ENCODE assay signal across 17 cellular contexts in genomic region chr12:57027011-57027804, GRCh38. TPM values are rescaled to one million over a fixed set of nuclear protein-coding genes. Genes with fewer than 3 reads are reported as not detected.
A peak's percentile ranks its signal among the peaks of the same experiment; 100 is the strongest.
DNase-seq lines count a peak whose midpoint lies in the region; ATAC-seq, FAIRE-seq and TF ChIP-seq lines count a peak whose summit lies in the region.
"Had no signal": no experiment of that assay in that cellular context is flagged by ENCODE, and none has a peak within 500 bp of the region (broad histone marks: within the 10 kb centered on the region; RNA-seq: fewer than 3 reads in every experiment).

No MANE protein-coding gene starts in this region.

- H3K27me3 ChIP-seq in neural cell (ENCODE audit: insufficient read depth, low read depth, low read length) = no peaks in the 10 kb centered on the region
- H3K27me3 ChIP-seq: vagina had no signal

- H3F3A ChIP-seq in neural cell (ENCODE audit: insufficient read depth, low read length, poor library complexity, severe bottlenecking) = no peaks in the 10 kb centered on the region

- TF ChIP-seq EP300 in neural cell (conservative IDR thresholded peaks at IDR 0.05; ENCODE audit: poor library complexity, severe bottlenecking) = no peak

- H3K79me2 ChIP-seq in neural cell (replicated peaks; ENCODE audit: insufficient read depth, low read length) = no peaks in the 10 kb centered on the region

- TF ChIP-seq CTCF in neural cell (IDR thresholded peaks at IDR 0.05; ENCODE audit: poor library complexity, severe bottlenecking) = no peak

- no peaks in the 10 kb centered on the region for H3K9me2 ChIP-seq in neural cell (ENCODE audit: insufficient read depth, low read length)

- no peak for TF ChIP-seq RAD21 in neural cell (conservative IDR thresholded peaks at IDR 0.05)

- no peak overlapping the region for H3K9ac ChIP-seq in neural cell (ENCODE audit: low read length)

- H3K4me3 ChIP-seq in neural cell (ENCODE audit: low read length) = no peak overlapping the region
- H3K4me3 ChIP-seq: vagina had no signal

- peak overlapping the region; percentile 40 for H2AFZ ChIP-seq in neural cell (ENCODE audit: low read depth, low read length)

- no peaks in the 10 kb centered on the region for H3K9me3 ChIP-seq in neural cell (ENCODE audit: low read length)
- H3K9me3 ChIP-seq: vagina had no signal

- H3K4me2 ChIP-seq in neural cell (ENCODE audit: low read length) = no peak overlapping the region

- H3K27ac ChIP-seq in neural cell (ENCODE audit: low read length) = no peak overlapping the region
- H3K27ac ChIP-seq: vagina had no signal

- no peaks in the 10 kb centered on the region for H4K20me1 ChIP-seq in neural cell (ENCODE audit: insufficient read depth)

- no peak for TF ChIP-seq POLR2A in GM12891 (IDR thresholded peaks at IDR 0.05; ENCODE audit: low read depth, low read length)

- DNase-seq in NCI-H82 (lab: John Stamatoyannopoulos, UW) = peak; percentile 74
- no peak for DNase-seq in NCI-H82 treated with DMSO at 0.1 percent for 48 hours (lab: John Stamatoyannopoulos, UW; ENCODE audit: unreplicated experiment)
- no peak for DNase-seq in GM12891 (ENCODE audit: insufficient read length, low spot score)
- peak; percentile 42 to 46 for DNase-seq in activated T-cell treated with anti-CD3 and anti-CD28 coated beads, Interleukin-2, amount 50 U/mL, for 48 hours
- DNase-seq in amniotic stem cell (lab: John Stamatoyannopoulos, UW) = no peak
- DNase-seq in sciatic nerve (ENCODE audit: low spot score) = no peak
- no peak for DNase-seq in GM19238 (ENCODE audit: insufficient read length, low spot score)
- DNase-seq: ACHN, hypothalamus, NCI-H2107, occipital lobe had no signal

- FAIRE-seq in GM12891 (lab: Jason Lieb, UNC) = peak; percentile 33
- FAIRE-seq: RCC 7860 had no signal

- no peaks in the 10 kb centered on the region for H3K36me3 ChIP-seq in neural cell (ENCODE audit: insufficient read depth, low read length)
- H3K36me3 ChIP-seq: vagina had no signal

- ATAC-seq in sciatic nerve = no peak

- intact Hi-C loops in sciatic nerve (cut with DNase I) = no loop called here

TF ChIP-seq in GM12891, 5 proteins besides CTCF, POLR2A, EP300 and RAD21:
- TF ChIP-seq PAX5 (IDR thresholded peaks at IDR 0.05; ENCODE audit: insufficient read depth, low read length, severe bottlenecking) (no peak), TAF1 (IDR thresholded peaks at IDR 0.05; ENCODE audit: low read depth, low read length) (no peak)

TF ChIP-seq in neural cell, 6 proteins besides CTCF, POLR2A, EP300 and RAD21:
- TF ChIP-seq TAF1 (IDR thresholded peaks at IDR 0.05; ENCODE audit: low read depth) (no peak), REST (IDR thresholded peaks at IDR 0.05; ENCODE audit: borderline replicate concordance) (no peak), EZH2 (IDR thresholded peaks at IDR 0.05; ENCODE audit: borderline replicate concordance, insufficient read depth, low read length, poor library complexity, severe bottlenecking) (no peak), MXI1 (conservative IDR thresholded peaks at IDR 0.05; ENCODE audit: poor library complexity, severe bottlenecking) (no peak), SMC3 (conservative IDR thresholded peaks at IDR 0.05; ENCODE audit: poor library complexity) (no peak), POLR2AphosphoS5 (IDR thresholded peaks at IDR 0.05) (no peak)

RNA-seq across cellular contexts. Expression of gene TAC3, which starts 10.9 kb away (rescaled TPM):
- polyA plus RNA-seq in GM12891 (2012; ENCODE audit: low read depth, missing spikeins) = 0.27 TPM
- 2.5 TPM in 1 of 2 replicates, not detected in the other for polyA plus RNA-seq in neural cell
- polyA minus RNA-seq in neural cell = not detected in 2 replicates
- total RNA-seq in sciatic nerve = not detected
- total RNA-seq: bronchial epithelial cell, epithelial cell of proximal tubule, MCF 10A, vagina had no signal

RNA-seq across cellular contexts. Expression of gene ZBTB39, which starts 20.9 kb away (rescaled TPM):
- 2.0 TPM for polyA plus RNA-seq in GM12891 (2012; ENCODE audit: low read depth, missing spikeins)
- 6.4 and 7.3 TPM in 2 replicates for polyA plus RNA-seq in neural cell
- 24.8 and 26.2 TPM in 2 replicates for polyA minus RNA-seq in neural cell
- total RNA-seq in sciatic nerve = 6.2 TPM

RNA-seq across cellular contexts. Expression of gene MYO1A, which starts 22.7 kb away (rescaled TPM):
- 0.21 TPM for polyA plus RNA-seq in GM12891 (2012; ENCODE audit: low read depth, missing spikeins)
- polyA plus RNA-seq in neural cell = not detected in 2 replicates
- polyA minus RNA-seq in neural cell = not detected in 2 replicates
- 0.36 TPM for total RNA-seq in sciatic nerve
- total RNA-seq: epithelial cell of proximal tubule, occipital lobe had no signal

RNA-seq across cellular contexts. Expression of gene NEMP1, which starts 51.4 kb away (rescaled TPM):
- polyA plus RNA-seq in GM12891 (2012; ENCODE audit: low read depth, missing spikeins) = 8.8 TPM
- 5.9 and 6.8 TPM in 2 replicates for polyA plus RNA-seq in neural cell
- 3.9 and 4.3 TPM in 2 replicates for polyA minus RNA-seq in neural cell
- total RNA-seq in sciatic nerve = 13.1 TPM

Comparison
In these comparisons a context has a peak if more than half of its experiments do, and no peak if none do; other contexts are left out.
1. DNase-seq: peak in NCI-H82 (single experiment) and activated T-cell treated with anti-CD3 and anti-CD28 coated beads, Interleukin-2, amount 50 U/mL, for 48 hours (2 of 2); none in NCI-H82 treated with DMSO at 0.1 percent for 48 hours (single experiment), GM12891 (single experiment), amniotic stem cell (single experiment), sciatic nerve (single experiment) and GM19238 (single experiment).